8 cellular contexts compared by ENCODE assay signal in genomic region chr1:174217787-174218574, GRCh38. TPM values are rescaled to one million over a fixed set of nuclear protein-coding genes. Genes with fewer than 3 reads are reported as not detected.
DNase-seq lines count a peak whose midpoint lies in the region; ATAC-seq, FAIRE-seq and TF ChIP-seq lines count a peak whose summit lies in the region.

No MANE protein-coding gene starts in this region.

- no peak overlapping the region for H3K4me3 ChIP-seq in epithelial cell of proximal tubule (ENCODE audit: low read depth, low read length)

- peak; percentile 74 for FAIRE-seq in RCC 7860 (lab: Jason Lieb, UNC)

- intact Hi-C loops in Right ventricle myocardium superior (cut with DNase I), result loop anchor here (10.0 kb wide), 1 partner anchor 123 kb away; no protein-coding TSS in a partner anchor
- intact Hi-C loops in Right ventricle myocardium inferior (cut with DNase I), result loop anchor here (5.0 to 10.0 kb wide), 2 partner anchors 121 to 223 kb away; no protein-coding TSS in a partner anchor

- no peak for DNase-seq in Right ventricle myocardium superior
- no peak for DNase-seq in Right ventricle myocardium inferior (ENCODE audit: missing footprints)
- DNase-seq in RCC 7860 (ENCODE audit: low spot score), result peak; percentile 33
- peak; percentile 31 for DNase-seq in epithelial cell of proximal tubule (ENCODE audit: low read depth)
- no peak for DNase-seq in nephron progenitor cell
- DNase-seq in GOT3 (lab: John Stamatoyannopoulos, UW), result no peak
- DNase-seq in activated effector memory CD4-positive, alpha-beta T cell treated with Interleukin-2 at 50 U/mL for 16 hours, result no peak

- peaks cover 19% of the 10 kb centered on the region for H3K36me3 Mint-ChIP-seq in nephron progenitor cell (ENCODE audit: low read depth)

- TF ChIP-seq CTCF in epithelial cell of proximal tubule (conservative IDR thresholded peaks at IDR 0.05; ENCODE audit: low read depth, low read length), result peak; percentile 53
- TF ChIP-seq CTCF in nephron progenitor cell (IDR thresholded peaks at IDR 0.05), result peak; percentile 66

- H3K4me3 Mint-ChIP-seq in nephron progenitor cell, result no peak overlapping the region

- peak; percentile 79 for ATAC-seq in Right ventricle myocardium superior (ENCODE audit: poor library complexity)
- ATAC-seq in Right ventricle myocardium inferior, result no peak
- peak; percentile 59 for ATAC-seq in HG03460 (IDR thresholded peaks at IDR 0.05; ENCODE audit: unreplicated experiment)

- H3K4me1 Mint-ChIP-seq in nephron progenitor cell, result no peaks in the 10 kb centered on the region

- H3K9me3 Mint-ChIP-seq in nephron progenitor cell, result peaks cover 7% of the 10 kb centered on the region

- H3K27me3 Mint-ChIP-seq in nephron progenitor cell (ENCODE audit: low read depth, poor library complexity), result no peaks in the 10 kb centered on the region

- no peak overlapping the region for H3K27ac Mint-ChIP-seq in nephron progenitor cell

RNA-seq across cellular contexts. Expression of gene RABGAP1L, which starts 58.7 kb away (rescaled TPM):
- total RNA-seq in Right ventricle myocardium superior, result 53.6 TPM
- total RNA-seq in Right ventricle myocardium inferior, result 61.4 TPM
- total RNA-seq in epithelial cell of proximal tubule, result 14.5 and 16.3 TPM in 2 replicates

Comparison
In these comparisons a context has a peak if more than half of its experiments do, and no peak if none do; other contexts are left out.
1. DNase-seq: peak in RCC 7860 (single experiment) and epithelial cell of proximal tubule (single experiment); none in Right ventricle myocardium superior (single experiment), Right ventricle myocardium inferior (single experiment), nephron progenitor cell (single experiment), GOT3 (single experiment) and activated effector memory CD4-positive, alpha-beta T cell treated with Interleukin-2 at 50 U/mL for 16 hours (single experiment).